11 cellular contexts compared by ENCODE assay signal in the genomic region with DNA sequence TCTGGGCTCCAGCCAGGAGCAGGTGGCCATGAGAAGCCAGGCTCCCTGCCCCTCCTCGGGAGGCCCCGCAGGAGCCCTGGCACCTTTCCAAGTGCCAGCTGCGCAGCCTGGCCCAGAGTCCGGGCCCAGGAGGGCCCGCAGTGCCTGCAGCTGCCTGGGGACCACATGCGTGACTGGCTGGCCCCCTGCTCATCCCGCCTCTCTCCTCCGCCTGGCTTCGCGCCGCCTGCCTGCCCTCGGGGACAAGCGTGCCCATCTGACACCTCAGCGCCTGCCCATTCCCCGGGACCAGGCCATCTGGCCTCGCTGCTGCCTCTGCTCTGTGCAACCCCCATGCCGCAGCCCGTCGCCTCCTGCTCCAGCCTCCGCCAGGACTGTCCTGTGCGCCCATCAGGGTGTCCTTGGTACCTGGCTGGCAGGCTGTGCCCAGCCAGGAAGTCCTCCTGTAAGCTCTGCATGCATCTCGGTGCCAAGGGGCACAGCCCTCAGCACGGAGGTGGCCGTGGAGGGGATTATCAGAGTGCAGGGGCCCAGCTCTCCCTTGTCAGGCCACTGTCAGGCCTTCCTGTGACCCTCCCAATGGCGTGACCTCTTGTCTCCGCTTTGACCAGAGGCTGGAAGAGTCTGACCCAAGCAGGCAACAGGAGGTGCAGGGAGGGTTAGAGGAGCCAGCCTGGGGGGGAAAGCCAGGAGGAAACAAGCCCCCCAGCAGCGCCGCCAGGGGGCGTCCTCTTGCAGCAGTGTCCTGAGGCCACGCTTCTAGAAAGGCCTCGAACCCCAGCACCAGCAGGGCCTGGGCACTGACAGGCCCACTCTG. TPM values are rescaled to one million over a fixed set of nuclear protein-coding genes. Genes with fewer than 3 reads are reported as not detected.
A peak's percentile ranks its signal among the peaks of the same experiment; 100 is the strongest.
DNase-seq lines count a peak whose midpoint lies in the region; ATAC-seq and TF ChIP-seq lines count a peak whose summit lies in the region.
"Had no signal": no experiment of that assay in that cellular context is flagged by ENCODE, and none has a peak within 500 bp of the region (broad histone marks: within the 10 kb centered on the region; RNA-seq: fewer than 3 reads in every experiment).

No MANE protein-coding gene starts in this region.

- H3K27me3 ChIP-seq in Peyer's patch (no peaks in the 10 kb centered on the region), heart left ventricle (no peaks in the 10 kb centered on the region)

- WGBS in heart left ventricle, 4 donors = 69 to 78% (median 75%) methylated on average over 25 to 31 of the region's 31 CpGs

- peak; percentile 21 for DNase-seq in Jurkat, Clone E6-1 (ENCODE audit: low read depth, low spot score)
- DNase-seq in Peyer's patch (peak in 2 of 3 donors; percentile 14 to 60), heart left ventricle (no peak), natural killer cell (no peak)
- DNase-seq: naive thymus-derived CD8-positive, alpha-beta T cell; stimulated activated naive B cell treated with anti-CD40 and anti-IgM and Interleukin-4, amounts not matched to agents 10 μg/mL and 1 μg/mL and 100 μg/mL, for 72 hours had no signal

- no peak overlapping the region for H3K4me3 ChIP-seq in Jurkat, Clone E6-1 (ENCODE audit: low read length)
- no peak overlapping the region for H3K4me3 ChIP-seq in Peyer's patch
- no peak overlapping the region for H3K4me3 ChIP-seq in heart left ventricle

- no peaks in the 10 kb centered on the region for H3K9me3 Mint-ChIP-seq in natural killer cell
- H3K9me3 Mint-ChIP-seq: T-helper 1 cell treated with Interleukin-12 subunit alpha and Interleukin-12 subunit beta and Interleukin-4 antibody, amounts not matched to agents 30 μg/mL and 1 μg/mL, for 36 hours had no signal

- peaks cover 0 to 18% (median 0%) of the 10 kb centered on the region in 4 donors for H3K4me1 ChIP-seq in Peyer's patch
- H3K4me1 ChIP-seq in heart left ventricle = peaks cover 0 to 7% (median 0%) of the 10 kb centered on the region in 12 donors

- no peak overlapping the region for H3K27ac Mint-ChIP-seq in natural killer cell
- H3K27ac Mint-ChIP-seq: naive thymus-derived CD8-positive, alpha-beta T cell; stimulated activated naive B cell treated with anti-CD40 and anti-IgM and Interleukin-4, amounts not matched to agents 10 μg/mL and 1 μg/mL and 100 μg/mL, for 72 hours; T-helper 1 cell treated with Interleukin-12 subunit alpha and Interleukin-12 subunit beta and Interleukin-4 antibody, amounts not matched to agents 30 μg/mL and 1 μg/mL, for 36 hours had no signal

- H3K36me3 ChIP-seq in Peyer's patch = peaks cover 0 to 2% (median 0%) of the 10 kb centered on the region in 3 donors
- peaks cover 0 to 9% (median 0%) of the 10 kb centered on the region in 9 donors for H3K36me3 ChIP-seq in heart left ventricle

- TF ChIP-seq POLR2A in Peyer's patch (IDR thresholded peaks at IDR 0.05) = no peak
- no peak for TF ChIP-seq POLR2A in heart left ventricle (IDR thresholded peaks at IDR 0.05)

- peak in 3 of 4 donors; percentile 7 to 32 (median 8) for ATAC-seq in heart left ventricle
- no peak for ATAC-seq in natural killer cell
- no peak for ATAC-seq in GM19467 (IDR thresholded peaks at IDR 0.05; ENCODE audit: unreplicated experiment)
- no peak for ATAC-seq in GM19035 (IDR thresholded peaks at IDR 0.05; ENCODE audit: unreplicated experiment)
- ATAC-seq in HG02623 (IDR thresholded peaks at IDR 0.05; ENCODE audit: unreplicated experiment) = no peak
- ATAC-seq: naive thymus-derived CD8-positive, alpha-beta T cell had no signal

- intact Hi-C loops in heart left ventricle (cut with DNase I) = no loop called here
- intact Hi-C loops in natural killer cell (cut with micrococcal nuclease) = no loop called here

- peaks cover 12% of the 10 kb centered on the region for H3K36me3 Mint-ChIP-seq in natural killer cell

- peaks cover 0 to 14% (median 0%) of the 10 kb centered on the region in 4 donors for H3K9me3 ChIP-seq in Peyer's patch
- H3K9me3 ChIP-seq in heart left ventricle = peaks cover 0 to 13% (median 0%) of the 10 kb centered on the region in 12 donors

- H3K4me3 Mint-ChIP-seq in natural killer cell = no peak overlapping the region
- H3K4me3 Mint-ChIP-seq: naive thymus-derived CD8-positive, alpha-beta T cell; stimulated activated naive B cell treated with anti-CD40 and anti-IgM and Interleukin-4, amounts not matched to agents 10 μg/mL and 1 μg/mL and 100 μg/mL, for 72 hours; T-helper 1 cell treated with Interleukin-12 subunit alpha and Interleukin-12 subunit beta and Interleukin-4 antibody, amounts not matched to agents 30 μg/mL and 1 μg/mL, for 36 hours had no signal

- no peaks in the 10 kb centered on the region for H3K27me3 Mint-ChIP-seq in natural killer cell (ENCODE audit: low read depth in 2 of 2)
- H3K27me3 Mint-ChIP-seq: stimulated activated naive B cell treated with anti-CD40 and anti-IgM and Interleukin-4, amounts not matched to agents 10 μg/mL and 1 μg/mL and 100 μg/mL, for 72 hours had no signal

- H3K27ac ChIP-seq in 22Rv1 = no peak overlapping the region
- H3K27ac ChIP-seq in Peyer's patch = no peak overlapping the region
- no peak overlapping the region for H3K27ac ChIP-seq in heart left ventricle

- TF ChIP-seq CTCF in 22Rv1 (IDR thresholded peaks at IDR 0.05) (peak; percentile 75), Peyer's patch (IDR thresholded peaks at IDR 0.05) (no peak), heart left ventricle (IDR thresholded peaks at IDR 0.05) (peak in 3 of 12 donors; percentile 7 to 12 (median 7)), natural killer cell (IDR thresholded peaks at IDR 0.05) (no peak)

- no peaks in the 10 kb centered on the region for H3K4me1 Mint-ChIP-seq in natural killer cell

RNA-seq across cellular contexts. Expression of a gene that starts 50.5 kb away (rescaled TPM):
- polyA plus RNA-seq in Jurkat, Clone E6-1 (2012; ENCODE audit: insufficient read depth, insufficient read length) = 21.8 TPM
- total RNA-seq in Peyer's patch (10 to 100 TPM; 11.6 to 17.2 (median 15.4) TPM), heart left ventricle (10 to 100 TPM in 5 of 9 donors, 1 to 10 TPM in 4; 7.3 to 15.0 (median 10.1) TPM), natural killer cell (10 to 100 TPM; 26.3 to 31.0 (median 30.4) TPM)
- 1 to 10 TPM; 4.4 to 8.4 TPM for polyA plus RNA-seq in heart left ventricle

RNA-seq across cellular contexts. Expression of a gene that starts 53.0 kb away (rescaled TPM):
- polyA plus RNA-seq in Jurkat, Clone E6-1 (2012; ENCODE audit: insufficient read depth, insufficient read length) = not detected
- not detected for total RNA-seq in Peyer's patch
- total RNA-seq in heart left ventricle = not detected
- polyA plus RNA-seq in heart left ventricle = not detected
- total RNA-seq in natural killer cell = not detected
- total RNA-seq: naive thymus-derived CD8-positive, alpha-beta T cell had no signal
- polyA plus RNA-seq: naive thymus-derived CD8-positive, alpha-beta T cell had no signal

Comparison
In these comparisons a context has a peak if more than half of its experiments do, and no peak if none do; other contexts are left out.
1. DNase-seq: peak in Jurkat, Clone E6-1 (single experiment) and Peyer's patch (2 of 3); none in heart left ventricle (0 of 5) and natural killer cell (single experiment).
2. ATAC-seq: peak in heart left ventricle (3 of 4); none in natural killer cell (0 of 3), GM19467 (single experiment), GM19035 (single experiment) and HG02623 (single experiment).